ENCODE assay signal across 8 cellular contexts in genomic region chr11:110376711-110377324, GRCh38. TPM values are rescaled to one million over a fixed set of nuclear protein-coding genes. Genes with fewer than 3 reads are reported as not detected.
A peak's percentile ranks its signal among the peaks of the same experiment; 100 is the strongest.
DNase-seq lines count a peak whose midpoint lies in the region; ATAC-seq, FAIRE-seq and TF ChIP-seq lines count a peak whose summit lies in the region.

No MANE protein-coding gene starts in this region.

- no peaks in the 10 kb centered on the region for H3F3A ChIP-seq in Loucy (ENCODE audit: low read depth)

- DNase-seq in COLO668 (lab: John Stamatoyannopoulos, UW; ENCODE audit: unreplicated experiment) (peak; percentile 43), RKO (ENCODE audit: low spot score) (peak; percentile 72), cardiac fibroblast (ENCODE audit: low read depth in 2 of 2) (peak; percentile 92 to 95), occipital lobe (lab: John Stamatoyannopoulos, UW) (no peak)
- peak; percentile 18 to 25 for DNase-seq in stimulated activated CD4-positive, alpha-beta T cell treated with anti-CD3 and anti-CD28 coated beads, Interleukin-2, amount 100 ng/mL, for 24 hours

- peak; percentile 98 for FAIRE-seq in islet of Langerhans (lab: Jason Lieb, UNC)

- H3K9me2 ChIP-seq in Loucy (replicated peaks; ENCODE audit: low read depth, low read length): no peaks in the 10 kb centered on the region

- H3K9ac ChIP-seq in Loucy (ENCODE audit: low read depth, low read length, poor library complexity, severe bottlenecking): no peak overlapping the region

- H3K36me3 ChIP-seq in Loucy (ENCODE audit: insufficient read depth, low read length): no peaks in the 10 kb centered on the region

- peak; percentile 92 for TF ChIP-seq CTCF in Loucy (conservative IDR thresholded peaks at IDR 0.05; ENCODE audit: low read length)
- TF ChIP-seq CTCF in cardiac fibroblast (IDR thresholded peaks at IDR 0.05; ENCODE audit: low read depth, low read length): peak; percentile 83

- peak overlapping the region; percentile 44; the same call in 1 of the 2 replicates for H2AFZ ChIP-seq in Loucy (ENCODE audit: low read length)

- H3K9me3 ChIP-seq in Loucy (ENCODE audit: insufficient read depth, low read depth, low read length): no peaks in the 10 kb centered on the region

- H3K4me1 ChIP-seq in Loucy (ENCODE audit: insufficient read depth, low read length, poor library complexity, severe bottlenecking): peaks cover 13% of the 10 kb centered on the region

- H3K27me3 ChIP-seq in Loucy (ENCODE audit: insufficient read depth, low read length, poor library complexity, severe bottlenecking): no peaks in the 10 kb centered on the region

- no peaks in the 10 kb centered on the region for H3K79me2 ChIP-seq in Loucy (ENCODE audit: insufficient read depth, low read length)

- ATAC-seq in GM19395 (IDR thresholded peaks at IDR 0.05; ENCODE audit: unreplicated experiment): peak; percentile 42

- no peak overlapping the region for H3K4me2 ChIP-seq in Loucy (ENCODE audit: low read depth, low read length, poor library complexity, severe bottlenecking)

- H3K4me3 ChIP-seq in Loucy (ENCODE audit: low read length, poor library complexity, severe bottlenecking): no peak overlapping the region
- no peak overlapping the region for H3K4me3 ChIP-seq in cardiac fibroblast (replicated peaks in 1 of 2; ENCODE audit: low read depth in 2 of 2, low read length in 2 of 2)

- no peaks in the 10 kb centered on the region for H4K20me1 ChIP-seq in Loucy (ENCODE audit: insufficient read depth, low read length, poor library complexity, severe bottlenecking)

RNA-seq across cellular contexts. Expression of gene FDX1, which starts 52.9 kb away (rescaled TPM):
- 15.8 TPM for total RNA-seq in occipital lobe
